ENCODE assay signal across 1 cellular context in the genomic region with DNA sequence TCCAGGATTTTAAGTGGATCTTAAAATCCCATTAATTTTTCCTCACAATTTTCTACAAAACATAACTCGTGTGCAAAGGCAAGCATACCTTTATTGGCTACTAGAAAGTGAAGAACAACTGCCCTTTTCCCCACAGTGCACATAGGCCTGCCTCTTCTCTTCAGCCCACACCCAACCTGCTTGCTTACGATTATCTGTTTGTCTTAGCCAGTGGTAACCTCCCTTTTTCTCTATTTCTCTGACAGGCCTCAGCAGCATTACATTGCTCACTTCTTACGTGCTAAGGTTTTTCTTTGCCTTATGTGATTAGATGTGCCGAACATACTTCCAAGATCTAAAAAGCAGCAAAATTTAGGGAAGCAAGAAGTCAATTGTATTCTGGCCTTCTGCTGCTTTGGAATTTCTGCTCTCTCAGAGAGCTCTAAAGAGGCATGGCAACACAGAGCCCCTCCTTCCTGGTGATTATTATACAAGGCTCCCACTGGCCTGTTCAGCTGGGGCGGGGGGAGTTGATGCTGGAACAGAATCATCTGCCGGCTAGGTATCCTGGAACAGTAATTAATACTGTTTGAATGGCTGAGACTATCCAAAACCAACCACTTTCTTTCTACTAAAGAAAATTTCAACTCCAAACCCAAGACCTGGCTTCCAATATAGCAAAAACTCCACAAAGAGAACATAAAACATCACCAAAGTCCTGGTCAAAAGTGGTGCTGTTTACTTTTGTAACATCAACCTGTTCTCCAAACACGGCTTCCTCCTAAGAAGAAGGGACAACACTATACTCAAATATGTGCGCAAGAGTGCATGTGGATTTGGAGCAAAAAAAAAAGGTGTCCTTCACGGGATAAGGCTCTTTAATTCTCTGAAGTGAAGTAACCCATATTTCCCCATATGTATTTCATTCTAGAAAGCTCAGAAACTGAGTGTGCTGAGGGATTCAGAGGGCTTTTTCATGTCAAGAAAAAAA.
TF ChIP-seq lines count a peak whose summit lies in the region.

No MANE protein-coding gene starts in this region.

TF ChIP-seq in WTC11, 78 proteins besides CTCF, POLR2A, EP300 and RAD21 (continued from another document):
- TF ChIP-seq, protein P1, sequence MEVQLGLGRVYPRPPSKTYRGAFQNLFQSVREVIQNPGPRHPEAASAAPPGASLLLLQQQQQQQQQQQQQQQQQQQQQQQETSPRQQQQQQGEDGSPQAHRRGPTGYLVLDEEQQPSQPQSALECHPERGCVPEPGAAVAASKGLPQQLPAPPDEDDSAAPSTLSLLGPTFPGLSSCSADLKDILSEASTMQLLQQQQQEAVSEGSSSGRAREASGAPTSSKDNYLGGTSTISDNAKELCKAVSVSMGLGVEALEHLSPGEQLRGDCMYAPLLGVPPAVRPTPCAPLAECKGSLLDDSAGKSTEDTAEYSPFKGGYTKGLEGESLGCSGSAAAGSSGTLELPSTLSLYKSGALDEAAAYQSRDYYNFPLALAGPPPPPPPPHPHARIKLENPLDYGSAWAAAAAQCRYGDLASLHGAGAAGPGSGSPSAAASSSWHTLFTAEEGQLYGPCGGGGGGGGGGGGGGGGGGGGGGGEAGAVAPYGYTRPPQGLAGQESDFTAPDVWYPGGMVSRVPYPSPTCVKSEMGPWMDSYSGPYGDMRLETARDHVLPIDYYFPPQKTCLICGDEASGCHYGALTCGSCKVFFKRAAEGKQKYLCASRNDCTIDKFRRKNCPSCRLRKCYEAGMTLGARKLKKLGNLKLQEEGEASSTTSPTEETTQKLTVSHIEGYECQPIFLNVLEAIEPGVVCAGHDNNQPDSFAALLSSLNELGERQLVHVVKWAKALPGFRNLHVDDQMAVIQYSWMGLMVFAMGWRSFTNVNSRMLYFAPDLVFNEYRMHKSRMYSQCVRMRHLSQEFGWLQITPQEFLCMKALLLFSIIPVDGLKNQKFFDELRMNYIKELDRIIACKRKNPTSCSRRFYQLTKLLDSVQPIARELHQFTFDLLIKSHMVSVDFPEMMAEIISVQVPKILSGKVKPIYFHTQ (CRISPR knock-in tag; IDR thresholded peaks at IDR 0.05) = no peak
- no peak for TF ChIP-seq NR2C2 (CRISPR knock-in tag; IDR thresholded peaks at IDR 0.05)
- no peak for TF ChIP-seq SMAD3 (CRISPR knock-in tag; IDR thresholded peaks at IDR 0.05; ENCODE audit: borderline replicate concordance)
- TF ChIP-seq MYBL2 (CRISPR knock-in tag; IDR thresholded peaks at IDR 0.05) = no peak
- TF ChIP-seq TCF7 (CRISPR knock-in tag; IDR thresholded peaks at IDR 0.05; ENCODE audit: low read depth) = no peak
- no peak for TF ChIP-seq HMGA2 (CRISPR knock-in tag; IDR thresholded peaks at IDR 0.05)
- no peak for TF ChIP-seq TEAD4 (CRISPR knock-in tag; IDR thresholded peaks at IDR 0.05)
- TF ChIP-seq, protein P2, sequence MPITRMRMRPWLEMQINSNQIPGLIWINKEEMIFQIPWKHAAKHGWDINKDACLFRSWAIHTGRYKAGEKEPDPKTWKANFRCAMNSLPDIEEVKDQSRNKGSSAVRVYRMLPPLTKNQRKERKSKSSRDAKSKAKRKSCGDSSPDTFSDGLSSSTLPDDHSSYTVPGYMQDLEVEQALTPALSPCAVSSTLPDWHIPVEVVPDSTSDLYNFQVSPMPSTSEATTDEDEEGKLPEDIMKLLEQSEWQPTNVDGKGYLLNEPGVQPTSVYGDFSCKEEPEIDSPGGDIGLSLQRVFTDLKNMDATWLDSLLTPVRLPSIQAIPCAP (CRISPR knock-in tag; IDR thresholded peaks at IDR 0.05) = no peak
- no peak for TF ChIP-seq ZNF671 (CRISPR knock-in tag; IDR thresholded peaks at IDR 0.05)
